ENCODE assay signal across 8 cellular contexts in genomic region chr7:134632937-134633540, GRCh38. TPM values are rescaled to one million over a fixed set of nuclear protein-coding genes. Genes with fewer than 3 reads are reported as not detected.
A peak's percentile ranks its signal among the peaks of the same experiment; 100 is the strongest.
DNase-seq lines count a peak whose midpoint lies in the region; ATAC-seq and TF ChIP-seq lines count a peak whose summit lies in the region.

No MANE protein-coding gene starts in this region.

- no peaks in the 10 kb centered on the region for H3K27me3 ChIP-seq in NT2/D1 (ENCODE audit: insufficient read depth, insufficient read length)

- H3K4me1 ChIP-seq in HEK293 (ENCODE audit: control insufficient read depth, insufficient read depth, low read length) (no peaks in the 10 kb centered on the region), NT2/D1 (ENCODE audit: insufficient read depth, insufficient read length) (no peaks in the 10 kb centered on the region)

- no peak overlapping the region for H3K9ac ChIP-seq in NT2/D1 (ENCODE audit: insufficient read length, low read depth)

- no peak overlapping the region for H3K4me3 Mint-ChIP-seq in activated CD8-positive, alpha-beta memory T cell treated with anti-CD3 and anti-CD28 coated beads, Interleukin-2, amount 10 ng/mL, durations not matched to agents 7 days and 5 days
- H3K4me3 Mint-ChIP-seq in brain = no peak overlapping the region

- DNase-seq in activated CD8-positive, alpha-beta memory T cell treated with anti-CD3 and anti-CD28 coated beads, Interleukin-2, amount 10 ng/mL, durations not matched to agents 7 days and 5 days = peak; percentile 51
- no peak for DNase-seq in activated CD8-positive, alpha-beta memory T cell treated with anti-CD3 and anti-CD28 coated beads for 24 hours
- DNase-seq in NT2/D1 (ENCODE audit: low read depth, low spot score) = peak; percentile 27
- no peak for DNase-seq in left lobe of liver (ENCODE audit: low spot score)
- no peak for DNase-seq in GM03348 (ENCODE audit: low spot score)
- DNase-seq in NCI-H128 (lab: John Stamatoyannopoulos, UW; ENCODE audit: unreplicated experiment) = no peak

- H3K4me3 ChIP-seq in HEK293 (ENCODE audit: low read depth, low read length) = no peak overlapping the region
- H3K4me3 ChIP-seq in NT2/D1 (ENCODE audit: insufficient read length, low read depth) = no peak overlapping the region

- TF ChIP-seq CTCF in HEK293 (tag by site-specific recombination; IDR thresholded peaks at IDR 0.05) (no peak), brain (conservative IDR thresholded peaks at IDR 0.05) (peak; percentile 49 to 67)

- H3K36me3 ChIP-seq in HEK293 (ENCODE audit: control insufficient read depth in 2 of 2, insufficient read depth in 1 of 2, low read length in 2 of 2) (no peaks in the 10 kb centered on the region), NT2/D1 (ENCODE audit: insufficient read depth, insufficient read length, low read length) (no peaks in the 10 kb centered on the region)

- CTCF ChIA-PET in activated CD8-positive, alpha-beta memory T cell treated with anti-CD3 and anti-CD28 coated beads, Interleukin-2, amount 10 ng/mL, durations not matched to agents 7 days and 5 days (lab: Charles Lee) = interaction anchor here (0.6 to 7.4 kb wide), 21 partner anchors 10 to 538 kb away, joined by 3 to 65 read pairs (median 3); partner anchors contain the start of genes BPGM and CYREN
- CTCF ChIA-PET in HEK293 (lab: Yijun Ruan, JAX) = interaction anchor here (0.6 to 6.0 kb wide), 31 partner anchors 10 to 370 kb away, joined by 3 to 50 read pairs (median 6); partner anchors contain the start of genes AGBL3 and BPGM

- peaks cover 34% of the 10 kb centered on the region for H3K4me1 Mint-ChIP-seq in activated CD8-positive, alpha-beta memory T cell treated with anti-CD3 and anti-CD28 coated beads, Interleukin-2, amount 10 ng/mL, durations not matched to agents 7 days and 5 days
- no peaks in the 10 kb centered on the region for H3K4me1 Mint-ChIP-seq in brain

- H3K9me3 ChIP-seq in HEK293 (ENCODE audit: control insufficient read depth, insufficient read depth, low read depth, low read length) (no peaks in the 10 kb centered on the region), NT2/D1 (ENCODE audit: insufficient read depth, low read length) (no peaks in the 10 kb centered on the region)

- ATAC-seq in activated CD8-positive, alpha-beta memory T cell treated with anti-CD3 and anti-CD28 coated beads, Interleukin-2, amount 10 ng/mL, durations not matched to agents 7 days and 5 days = peak; percentile 59
- ATAC-seq in left lobe of liver = peak; percentile 88

- no peak overlapping the region for H3K27ac ChIP-seq in HEK293 (ENCODE audit: extremely low read depth, low read depth, low read length)

- peaks cover 17% of the 10 kb centered on the region for H3K27me3 Mint-ChIP-seq in activated CD8-positive, alpha-beta memory T cell treated with anti-CD3 and anti-CD28 coated beads, Interleukin-2, amount 10 ng/mL, durations not matched to agents 7 days and 5 days
- H3K27me3 Mint-ChIP-seq in brain = peaks cover 30% of the 10 kb centered on the region

- H3K27ac Mint-ChIP-seq in activated CD8-positive, alpha-beta memory T cell treated with anti-CD3 and anti-CD28 coated beads, Interleukin-2, amount 10 ng/mL, durations not matched to agents 7 days and 5 days = no peak overlapping the region
- no peak overlapping the region for H3K27ac Mint-ChIP-seq in brain

- H3K36me3 Mint-ChIP-seq in activated CD8-positive, alpha-beta memory T cell treated with anti-CD3 and anti-CD28 coated beads, Interleukin-2, amount 10 ng/mL, durations not matched to agents 7 days and 5 days = peaks cover 8% of the 10 kb centered on the region
- H3K36me3 Mint-ChIP-seq in brain = no peaks in the 10 kb centered on the region

- POLR2A ChIA-PET in HEK293 (lab: Yijun Ruan, JAX) = no interaction called here

- H3K9me3 Mint-ChIP-seq in activated CD8-positive, alpha-beta memory T cell treated with anti-CD3 and anti-CD28 coated beads, Interleukin-2, amount 10 ng/mL, durations not matched to agents 7 days and 5 days (ENCODE audit: low read depth) = no peaks in the 10 kb centered on the region
- H3K9me3 Mint-ChIP-seq in brain = no peaks in the 10 kb centered on the region

TF ChIP-seq in HEK293, 187 proteins besides CTCF, POLR2A, EP300 and RAD21:
- TF ChIP-seq ZNF654 (tag by site-specific recombination; IDR thresholded peaks at IDR 0.05; ENCODE audit: low read depth) = peak; percentile 75
- no peak for TF ChIP-seq ZNF26 (tag by site-specific recombination; IDR thresholded peaks at IDR 0.05)

RNA-seq across cellular contexts. Expression of gene BPGM, which starts 13.6 kb away (rescaled TPM):
- 10 to 100 TPM; 18.6 to 19.7 TPM for total RNA-seq in activated CD8-positive, alpha-beta memory T cell treated with anti-CD3 and anti-CD28 coated beads, Interleukin-2, amount 10 ng/mL, durations not matched to agents 7 days and 5 days
- 20.9 TPM for polyA plus RNA-seq in brain (ENCODE audit: insufficient read depth, low read depth, low replicate concordance)
- 5.9 TPM for total RNA-seq in left lobe of liver

Comparison
In these comparisons a context has a peak if more than half of its experiments do, and no peak if none do; other contexts are left out.
1. DNase-seq: peak in activated CD8-positive, alpha-beta memory T cell treated with anti-CD3 and anti-CD28 coated beads, Interleukin-2, amount 10 ng/mL, durations not matched to agents 7 days and 5 days (single experiment) and NT2/D1 (single experiment); none in activated CD8-positive, alpha-beta memory T cell treated with anti-CD3 and anti-CD28 coated beads for 24 hours (single experiment), left lobe of liver (single experiment), GM03348 (single experiment) and NCI-H128 (single experiment).